9 cellular contexts compared by ENCODE assay signal in genomic region chr6:148146717-148147116, GRCh38.
DNase-seq lines count a peak whose midpoint lies in the region; ATAC-seq and TF ChIP-seq lines count a peak whose summit lies in the region.
"Had no signal": no experiment of that assay in that cellular context is flagged by ENCODE, and none has a peak within 500 bp of the region (broad histone marks: within the 10 kb centered on the region; RNA-seq: fewer than 3 reads in every experiment).

No MANE protein-coding gene starts in this region.

- no peak overlapping the region for H3K4me3 ChIP-seq in foreskin fibroblast (ENCODE audit: low read depth in 1 of 2, low read length in 2 of 2)
- no peak overlapping the region for H3K4me3 ChIP-seq in body of pancreas
- H3K4me3 ChIP-seq: testis had no signal

- no peaks in the 10 kb centered on the region for H3K36me3 ChIP-seq in body of pancreas (replicated peaks in 1 of 2; ENCODE audit: insufficient read depth in 1 of 2, low read depth in 2 of 2)

- H3K9me3 ChIP-seq in body of pancreas: no peaks in the 10 kb centered on the region
- H3K9me3 ChIP-seq: testis had no signal

- no peak for TF ChIP-seq POLR2A in body of pancreas (IDR thresholded peaks at IDR 0.05)

- no peaks in the 10 kb centered on the region for H3K4me1 ChIP-seq in body of pancreas
- H3K4me1 ChIP-seq: testis had no signal

- intact Hi-C loops in body of pancreas (cut with DNase I): no loop called here

- TF ChIP-seq CTCF in foreskin fibroblast (IDR thresholded peaks at IDR 0.05; ENCODE audit: low read depth, low read length) (no peak), GM10266 (IDR thresholded peaks at IDR 0.05; ENCODE audit: control insufficient read depth, insufficient read depth, low read depth, missing control alignments) (no peak), body of pancreas (IDR thresholded peaks at IDR 0.05) (no peak)

- H3K27me3 ChIP-seq in body of pancreas: no peaks in the 10 kb centered on the region
- H3K27me3 ChIP-seq: testis had no signal

- WGBS in body of pancreas, 2 donors: 47 to 56% methylated on average over 5 of the region's 5 CpGs

- peak in 4 of 5 experiments; percentile 6 to 54 (median 34) for DNase-seq in T-helper 2 cell
- peak; percentile 7 for DNase-seq in astrocyte of the hippocampus (ENCODE audit: low read depth, low spot score)
- peak; percentile 71 for DNase-seq in stimulated activated CD4-positive, alpha-beta T cell treated with anti-CD3 and anti-CD28 coated beads, Interleukin-1b, Interleukin-23, amount 100 ng/mL, for 48 hours
- no peak for DNase-seq in foreskin fibroblast
- DNase-seq in GM10266 (ENCODE audit: extremely low spot score): no peak
- no peak for DNase-seq in body of pancreas
- DNase-seq: testis had no signal

- H3K27ac ChIP-seq in body of pancreas: no peak overlapping the region
- H3K27ac ChIP-seq: testis had no signal

- ATAC-seq in GM19452 (IDR thresholded peaks at IDR 0.05; ENCODE audit: unreplicated experiment) (peak; percentile 52), body of pancreas (no peak), GM21367 (IDR thresholded peaks at IDR 0.05; ENCODE audit: unreplicated experiment) (no peak)

Comparison
In these comparisons a context has a peak if more than half of its experiments do, and no peak if none do; other contexts are left out.
1. DNase-seq: peak in T-helper 2 cell (4 of 5), astrocyte of the hippocampus (single experiment) and stimulated activated CD4-positive, alpha-beta T cell treated with anti-CD3 and anti-CD28 coated beads, Interleukin-1b, Interleukin-23, amount 100 ng/mL, for 48 hours (single experiment); none in foreskin fibroblast (0 of 2), GM10266 (single experiment) and body of pancreas (0 of 4).